In the genomic region with DNA sequence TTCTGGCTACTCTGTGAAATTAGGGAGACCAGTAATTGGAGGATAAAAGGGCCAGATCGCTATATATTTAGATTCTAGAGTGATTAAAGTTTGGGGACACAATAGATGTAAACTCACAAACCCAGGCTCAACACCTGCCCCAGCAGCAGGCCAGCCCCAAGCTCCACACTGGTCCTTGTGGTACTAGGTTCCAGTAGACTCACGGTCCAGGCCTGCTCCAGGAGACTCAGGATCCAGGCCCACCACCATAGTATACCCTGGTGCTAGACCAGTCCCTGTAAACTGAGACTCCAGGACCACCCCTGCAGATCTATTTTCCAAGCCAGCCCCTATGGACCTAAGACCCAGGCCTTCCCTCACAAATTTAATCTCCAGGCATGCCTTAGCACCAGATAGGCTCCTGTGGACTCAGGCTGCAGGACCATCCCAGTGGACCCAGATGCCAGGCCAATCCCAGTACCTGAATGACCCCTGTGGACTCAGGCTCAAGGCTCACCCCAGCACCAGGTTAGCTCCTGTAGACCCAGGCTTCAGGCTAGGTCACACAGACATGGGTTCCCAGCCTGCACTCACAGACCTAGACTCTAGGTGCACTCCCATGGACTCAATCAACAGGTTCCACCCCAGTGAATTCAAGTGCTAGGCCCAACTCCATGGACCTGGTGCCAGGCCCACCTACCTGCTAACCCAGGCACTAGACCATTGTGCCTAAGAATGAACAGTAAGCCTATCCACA, we compare ENCODE assay signal across 20 cellular contexts. TPM values are rescaled to one million over a fixed set of nuclear protein-coding genes. Genes with fewer than 3 reads are reported as not detected.
DNase-seq lines count a peak whose midpoint lies in the region; ATAC-seq and TF ChIP-seq lines count a peak whose summit lies in the region.
"Had no signal": no experiment of that assay in that cellular context is flagged by ENCODE, and none has a peak within 500 bp of the region (broad histone marks: within the 10 kb centered on the region; RNA-seq: fewer than 3 reads in every experiment).

No MANE protein-coding gene starts in this region.

- no peak overlapping the region for H3K4ac ChIP-seq in neuronal stem cell (ENCODE audit: low read length)

- H3K36me3 ChIP-seq in HEK293 (ENCODE audit: control insufficient read depth in 2 of 2, insufficient read depth in 1 of 2, low read length in 2 of 2) (no peaks in the 10 kb centered on the region), neuronal stem cell (replicated peaks in 1 of 2; ENCODE audit: control insufficient read depth in 2 of 2, insufficient read depth in 2 of 2, low read length in 2 of 2) (no peaks in the 10 kb centered on the region), SJCRH30 (no peaks in the 10 kb centered on the region), HAP-1 (replicated peaks) (no peaks in the 10 kb centered on the region)
- H3K36me3 ChIP-seq: BLaER1 treated with 17β-estradiol and CSF1 and Interleukin-3, amounts not matched to agents 10 nM and 100 nM had no signal

- H3K27ac ChIP-seq in HEK293 (ENCODE audit: extremely low read depth, low read depth, low read length), result no peak overlapping the region
- H3K27ac ChIP-seq in neuronal stem cell (replicated peaks; ENCODE audit: low read length), result no peak overlapping the region
- H3K27ac ChIP-seq in SJCRH30, result no peak overlapping the region
- H3K27ac ChIP-seq: BLaER1 treated with 17β-estradiol and CSF1 and Interleukin-3, amounts not matched to agents 10 nM and 100 nM had no signal

- TF ChIP-seq CTCF in HEK293 (tag by site-specific recombination; IDR thresholded peaks at IDR 0.05) (no peak), chondrocyte (IDR thresholded peaks at IDR 0.05) (no peak)

- H2BK15ac ChIP-seq in neuronal stem cell (ENCODE audit: low read length), result no peak overlapping the region

- H3K79me1 ChIP-seq in neuronal stem cell (ENCODE audit: low read depth, low read length), result no peaks in the 10 kb centered on the region

- POLR2A ChIA-PET in HEK293 (lab: Yijun Ruan, JAX), result no interaction called here

- H3K27me3 Mint-ChIP-seq in chondrocyte (ENCODE audit: low read depth), result no peaks in the 10 kb centered on the region
- H3K27me3 Mint-ChIP-seq in stimulated activated memory B cell treated with anti-CD40 and anti-IgM and Interleukin-4, amounts not matched to agents 10 μg/mL and 1 μg/mL and 100 μg/mL, for 72 hours, result no peaks in the 10 kb centered on the region
- H3K27me3 Mint-ChIP-seq: B cell had no signal

- H3K27me3 ChIP-seq in neuronal stem cell (ENCODE audit: control insufficient read depth in 3 of 3, insufficient read depth in 3 of 3, low read depth in 1 of 3, low read length in 3 of 3) (no peaks in the 10 kb centered on the region), SJCRH30 (no peaks in the 10 kb centered on the region), HAP-1 (ENCODE audit: low read depth) (no peaks in the 10 kb centered on the region)
- H3K27me3 ChIP-seq: BLaER1 treated with 17β-estradiol and CSF1 and Interleukin-3, amounts not matched to agents 10 nM and 100 nM had no signal

- no peaks in the 10 kb centered on the region for H3K9me3 Mint-ChIP-seq in chondrocyte (ENCODE audit: low read depth)
- H3K9me3 Mint-ChIP-seq in stimulated activated memory B cell treated with anti-CD40 and anti-IgM and Interleukin-4, amounts not matched to agents 10 μg/mL and 1 μg/mL and 100 μg/mL, for 72 hours, result no peaks in the 10 kb centered on the region
- H3K9me3 Mint-ChIP-seq: CD8-positive, alpha-beta T cell; GM23338 had no signal

- H3K18ac ChIP-seq in neuronal stem cell (ENCODE audit: low read length), result no peak overlapping the region

- H3K4me3 Mint-ChIP-seq in chondrocyte (ENCODE audit: unreplicated experiment), result no peak overlapping the region
- no peak overlapping the region for H3K4me3 Mint-ChIP-seq in stimulated activated memory B cell treated with anti-CD40 and anti-IgM and Interleukin-4, amounts not matched to agents 10 μg/mL and 1 μg/mL and 100 μg/mL, for 72 hours
- H3K4me3 Mint-ChIP-seq: B cell; CD8-positive, alpha-beta T cell; GM23338 had no signal

- peak overlapping the region; percentile 63 for H2AK5ac ChIP-seq in neuronal stem cell (ENCODE audit: low read depth, low read length)

- in situ Hi-C loops in HAP-1 (cut with MboI; ENCODE audit: low sequenced_read_pairs), result no loop called here

- CTCF ChIA-PET in HEK293 (lab: Yijun Ruan, JAX), result no interaction called here

- H3K23ac ChIP-seq in neuronal stem cell (ENCODE audit: low read depth, low read length, poor library complexity), result no peak overlapping the region

- peak overlapping the region; percentile 52 for H3K27ac Mint-ChIP-seq in chondrocyte (ENCODE audit: unreplicated experiment)
- no peak overlapping the region for H3K27ac Mint-ChIP-seq in stimulated activated memory B cell treated with anti-CD40 and anti-IgM and Interleukin-4, amounts not matched to agents 10 μg/mL and 1 μg/mL and 100 μg/mL, for 72 hours
- H3K27ac Mint-ChIP-seq: B cell; CD8-positive, alpha-beta T cell; GM23338 had no signal

- H3K4me1 ChIP-seq in HEK293 (ENCODE audit: control insufficient read depth, insufficient read depth, low read length), result no peaks in the 10 kb centered on the region
- H3K4me1 ChIP-seq in neuronal stem cell (ENCODE audit: control insufficient read depth in 2 of 2, insufficient read depth in 1 of 2, low read depth in 1 of 2, low read length in 2 of 2), result no peaks in the 10 kb centered on the region
- H3K4me1 ChIP-seq in SJCRH30, result no peaks in the 10 kb centered on the region
- H3K4me1 ChIP-seq in HAP-1, result no peaks in the 10 kb centered on the region
- H3K4me1 ChIP-seq: BLaER1 treated with 17β-estradiol and CSF1 and Interleukin-3, amounts not matched to agents 10 nM and 100 nM had no signal

- no peak overlapping the region for H4K91ac ChIP-seq in neuronal stem cell (ENCODE audit: low read depth, low read length, poor library complexity)

- H2BK5ac ChIP-seq in neuronal stem cell (ENCODE audit: low read length), result no peak overlapping the region

- H3K9ac ChIP-seq in neuronal stem cell (ENCODE audit: low read depth, low read length, poor library complexity), result no peak overlapping the region
- H3K9ac ChIP-seq: BLaER1 treated with 17β-estradiol and CSF1 and Interleukin-3, amounts not matched to agents 10 nM and 100 nM had no signal

- no peak for DNase-seq in chondrocyte (ENCODE audit: low spot score)
- DNase-seq in neuronal stem cell (ENCODE audit: low spot score), result no peak
- no peak for DNase-seq in SJCRH30
- DNase-seq in stimulated activated CD4-positive, alpha-beta T cell treated with anti-CD3 and anti-CD28 coated beads, Interleukin-1b, Interleukin-23, amount 100 ng/mL, for 48 hours, result no peak
- no peak for DNase-seq in HAP-1 (ENCODE audit: low spot score in 2 of 2)
- DNase-seq: CD8-positive, alpha-beta T cell; DMS 273 treated with DMSO at 0.1 percent for 48 hours; DMS53; DND-41; EL; H7; KG1 had no signal

- H3K4me2 ChIP-seq in neuronal stem cell (ENCODE audit: insufficient read depth, low read length, poor library complexity, severe bottlenecking), result no peak overlapping the region
- H3K4me2 ChIP-seq: BLaER1 treated with 17β-estradiol and CSF1 and Interleukin-3, amounts not matched to agents 10 nM and 100 nM; GM23338 had no signal

- H3K4me3 ChIP-seq in HEK293 (ENCODE audit: low read depth, low read length), result no peak overlapping the region
- no peak overlapping the region for H3K4me3 ChIP-seq in neuronal stem cell (ENCODE audit: low read length in 2 of 2)
- no peak overlapping the region for H3K4me3 ChIP-seq in SJCRH30
- H3K4me3 ChIP-seq in HAP-1, result no peak overlapping the region
- H3K4me3 ChIP-seq: BLaER1 treated with 17β-estradiol and CSF1 and Interleukin-3, amounts not matched to agents 10 nM and 100 nM; GM12878; GM23338 had no signal

- H2BK120ac ChIP-seq in neuronal stem cell (ENCODE audit: low read depth, low read length), result no peak overlapping the region

- H3K9me3 ChIP-seq in HEK293 (ENCODE audit: control insufficient read depth, insufficient read depth, low read depth, low read length), result no peaks in the 10 kb centered on the region
- peaks cover 0 to 1% of the 10 kb centered on the region in 2 donors for H3K9me3 ChIP-seq in neuronal stem cell (replicated peaks in 1 of 2; ENCODE audit: control insufficient read depth in 2 of 2, insufficient read depth in 1 of 2, low read depth in 1 of 2, low read length in 2 of 2)
- H3K9me3 ChIP-seq in SJCRH30 (replicated peaks), result no peaks in the 10 kb centered on the region
- H3K9me3 ChIP-seq in HAP-1, result no peaks in the 10 kb centered on the region
- H3K9me3 ChIP-seq: BLaER1 treated with 17β-estradiol and CSF1 and Interleukin-3, amounts not matched to agents 10 nM and 100 nM had no signal

- no peak overlapping the region for H2AFZ ChIP-seq in neuronal stem cell (ENCODE audit: low read length)
- H2AFZ ChIP-seq: GM23338 had no signal

- H3K14ac ChIP-seq in neuronal stem cell (ENCODE audit: low read length), result no peak overlapping the region

- no CpG with 5 or more reads among the region's 2 CpGs for WGBS in neuronal stem cell (ENCODE audit: extremely low coverage in 2 of 2, insufficient read length in 2 of 2, insufficient replicate concordance in 1 of 2), 2 donors

- peaks cover 20% of the 10 kb centered on the region for H3K4me1 Mint-ChIP-seq in chondrocyte (ENCODE audit: low read depth)
- H3K4me1 Mint-ChIP-seq in stimulated activated memory B cell treated with anti-CD40 and anti-IgM and Interleukin-4, amounts not matched to agents 10 μg/mL and 1 μg/mL and 100 μg/mL, for 72 hours, result no peaks in the 10 kb centered on the region
- H3K4me1 Mint-ChIP-seq: B cell, GM23338 had no signal

- H2BK12ac ChIP-seq in neuronal stem cell (ENCODE audit: low read length), result peak overlapping the region; percentile 22

- no peak overlapping the region for H4K8ac ChIP-seq in neuronal stem cell (ENCODE audit: low read depth, low read length)

- peak; percentile 31 for ATAC-seq in stimulated activated memory B cell treated with anti-CD40 and anti-IgM and Interleukin-4, amounts not matched to agents 10 μg/mL and 1 μg/mL and 100 μg/mL, for 72 hours
- ATAC-seq in GM21723 (IDR thresholded peaks at IDR 0.05; ENCODE audit: unreplicated experiment), result no peak
- ATAC-seq: CD8-positive, alpha-beta T cell; GM12878; GM23338 had no signal

- no peaks in the 10 kb centered on the region for H3K36me3 Mint-ChIP-seq in chondrocyte (ENCODE audit: low read depth)
- H3K36me3 Mint-ChIP-seq in stimulated activated memory B cell treated with anti-CD40 and anti-IgM and Interleukin-4, amounts not matched to agents 10 μg/mL and 1 μg/mL and 100 μg/mL, for 72 hours, result no peaks in the 10 kb centered on the region
- H3K36me3 Mint-ChIP-seq: CD8-positive, alpha-beta T cell had no signal

TF ChIP-seq in HEK293, 187 proteins besides CTCF, POLR2A, EP300 and RAD21 (continues in another document):
- TF ChIP-seq ZNF16 (tag by site-specific recombination; IDR thresholded peaks at IDR 0.05; ENCODE audit: low read depth) (no peak), IKZF3 (tag by site-specific recombination; IDR thresholded peaks at IDR 0.05) (no peak), ZNF114 (tag by site-specific recombination; IDR thresholded peaks at IDR 0.05) (no peak), HOXD13 (CRISPR knock-in tag; IDR thresholded peaks at IDR 0.05; ENCODE audit: borderline replicate concordance) (no peak), ZNF404 (tag by site-specific recombination; IDR thresholded peaks at IDR 0.05) (no peak), SCRT2 (tag by site-specific recombination; IDR thresholded peaks at IDR 0.05) (peak; percentile 44; the same call in 1 of the 2 replicates)

RNA-seq across cellular contexts. Expression of a gene that starts 13.6 kb away (rescaled TPM):
- 8.8 to 14.8 TPM (median 10.9 TPM) in 3 replicates for total RNA-seq in chondrocyte
- 4.9 TPM for polyA plus RNA-seq in neuronal stem cell (2013, experiment 1 of 2)
- 5.2 TPM for polyA plus RNA-seq in neuronal stem cell (2013, experiment 2 of 2)
- total RNA-seq in SJCRH30 (2014; rRNA removed; shearing (Covaris generic)), result 3.6 and 4.2 TPM in 2 replicates
- total RNA-seq: G401 had no signal
